Comparison of ENCODE assay signal across 1 cellular context in genomic region chr9:91207889-91208651, GRCh38.
A peak's percentile ranks its signal among the peaks of the same experiment; 100 is the strongest.
TF ChIP-seq lines count a peak whose summit lies in the region.

No MANE protein-coding gene starts in this region.

TF ChIP-seq in HepG2, 621 proteins besides CTCF, POLR2A, EP300 and RAD21 (continued from another document and continues in another):
- 0 out of 2 replicates have a peak, but pooled peaks have one; percentile 27 for TF ChIP-seq HOMEZ (CRISPR knock-in tag; IDR thresholded peaks at IDR 0.05; ENCODE audit: low read depth)
- peak; percentile 51; the same call in 1 of the 2 replicates for TF ChIP-seq MIXL1 (CRISPR knock-in tag; IDR thresholded peaks at IDR 0.05)
- no peak for TF ChIP-seq ZIK1 (CRISPR knock-in tag; IDR thresholded peaks at IDR 0.05; ENCODE audit: borderline replicate concordance, low read depth)
- no peak for TF ChIP-seq USF2 (IDR thresholded peaks at IDR 0.05; ENCODE audit: low read depth, low read length)
- TF ChIP-seq USF2 (CRISPR knock-in tag; IDR thresholded peaks at IDR 0.05; ENCODE audit: borderline replicate concordance): no peak
- TF ChIP-seq BRCA1 (CRISPR knock-in tag; IDR thresholded peaks at IDR 0.05): 0 out of 2 replicates have a peak, but pooled peaks have one; percentile 46
- no peak for TF ChIP-seq SOX6 (IDR thresholded peaks at IDR 0.05)
- TF ChIP-seq SOX6 (CRISPR knock-in tag; IDR thresholded peaks at IDR 0.05): peak; percentile 81
- no peak for TF ChIP-seq ZNF101 (CRISPR knock-in tag; IDR thresholded peaks at IDR 0.05; ENCODE audit: borderline replicate concordance, low read depth)
- TF ChIP-seq NR1H2 (CRISPR knock-in tag; IDR thresholded peaks at IDR 0.05; ENCODE audit: borderline replicate concordance, low read depth): no peak
- TF ChIP-seq ZFAT (CRISPR knock-in tag; conservative IDR thresholded peaks at IDR 0.05): no peak
- no peak for TF ChIP-seq NFYB (CRISPR knock-in tag; IDR thresholded peaks at IDR 0.05)
- no peak for TF ChIP-seq KAT2B (IDR thresholded peaks at IDR 0.05; ENCODE audit: borderline replicate concordance, low read depth, low read length)
- TF ChIP-seq PHF8 (CRISPR knock-in tag; IDR thresholded peaks at IDR 0.05): peak; percentile 32; the same call in 1 of the 2 replicates
- TF ChIP-seq MEIS2 (CRISPR knock-in tag; IDR thresholded peaks at IDR 0.05): no peak
- TF ChIP-seq SMC3 (IDR thresholded peaks at IDR 0.05; ENCODE audit: low read length): peak; percentile 28; the same call in 1 of the 2 replicates
- TF ChIP-seq, protein P1, sequence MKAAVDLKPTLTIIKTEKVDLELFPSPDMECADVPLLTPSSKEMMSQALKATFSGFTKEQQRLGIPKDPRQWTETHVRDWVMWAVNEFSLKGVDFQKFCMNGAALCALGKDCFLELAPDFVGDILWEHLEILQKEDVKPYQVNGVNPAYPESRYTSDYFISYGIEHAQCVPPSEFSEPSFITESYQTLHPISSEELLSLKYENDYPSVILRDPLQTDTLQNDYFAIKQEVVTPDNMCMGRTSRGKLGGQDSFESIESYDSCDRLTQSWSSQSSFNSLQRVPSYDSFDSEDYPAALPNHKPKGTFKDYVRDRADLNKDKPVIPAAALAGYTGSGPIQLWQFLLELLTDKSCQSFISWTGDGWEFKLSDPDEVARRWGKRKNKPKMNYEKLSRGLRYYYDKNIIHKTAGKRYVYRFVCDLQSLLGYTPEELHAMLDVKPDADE (CRISPR knock-in tag; IDR thresholded peaks at IDR 0.05): no peak
- TF ChIP-seq ZNF296 (CRISPR knock-in tag; conservative IDR thresholded peaks at IDR 0.05): no peak
- TF ChIP-seq RXRA (CRISPR knock-in tag; IDR thresholded peaks at IDR 0.05): peak; percentile 51; the same call in 1 of the 2 replicates
- TF ChIP-seq SAP130 (CRISPR knock-in tag; IDR thresholded peaks at IDR 0.05; ENCODE audit: low read depth): peak; percentile 51; the same call in 1 of the 2 replicates
- TF ChIP-seq IRF2 (CRISPR knock-in tag; IDR thresholded peaks at IDR 0.05): peak; percentile 95
- TF ChIP-seq, protein P2, sequence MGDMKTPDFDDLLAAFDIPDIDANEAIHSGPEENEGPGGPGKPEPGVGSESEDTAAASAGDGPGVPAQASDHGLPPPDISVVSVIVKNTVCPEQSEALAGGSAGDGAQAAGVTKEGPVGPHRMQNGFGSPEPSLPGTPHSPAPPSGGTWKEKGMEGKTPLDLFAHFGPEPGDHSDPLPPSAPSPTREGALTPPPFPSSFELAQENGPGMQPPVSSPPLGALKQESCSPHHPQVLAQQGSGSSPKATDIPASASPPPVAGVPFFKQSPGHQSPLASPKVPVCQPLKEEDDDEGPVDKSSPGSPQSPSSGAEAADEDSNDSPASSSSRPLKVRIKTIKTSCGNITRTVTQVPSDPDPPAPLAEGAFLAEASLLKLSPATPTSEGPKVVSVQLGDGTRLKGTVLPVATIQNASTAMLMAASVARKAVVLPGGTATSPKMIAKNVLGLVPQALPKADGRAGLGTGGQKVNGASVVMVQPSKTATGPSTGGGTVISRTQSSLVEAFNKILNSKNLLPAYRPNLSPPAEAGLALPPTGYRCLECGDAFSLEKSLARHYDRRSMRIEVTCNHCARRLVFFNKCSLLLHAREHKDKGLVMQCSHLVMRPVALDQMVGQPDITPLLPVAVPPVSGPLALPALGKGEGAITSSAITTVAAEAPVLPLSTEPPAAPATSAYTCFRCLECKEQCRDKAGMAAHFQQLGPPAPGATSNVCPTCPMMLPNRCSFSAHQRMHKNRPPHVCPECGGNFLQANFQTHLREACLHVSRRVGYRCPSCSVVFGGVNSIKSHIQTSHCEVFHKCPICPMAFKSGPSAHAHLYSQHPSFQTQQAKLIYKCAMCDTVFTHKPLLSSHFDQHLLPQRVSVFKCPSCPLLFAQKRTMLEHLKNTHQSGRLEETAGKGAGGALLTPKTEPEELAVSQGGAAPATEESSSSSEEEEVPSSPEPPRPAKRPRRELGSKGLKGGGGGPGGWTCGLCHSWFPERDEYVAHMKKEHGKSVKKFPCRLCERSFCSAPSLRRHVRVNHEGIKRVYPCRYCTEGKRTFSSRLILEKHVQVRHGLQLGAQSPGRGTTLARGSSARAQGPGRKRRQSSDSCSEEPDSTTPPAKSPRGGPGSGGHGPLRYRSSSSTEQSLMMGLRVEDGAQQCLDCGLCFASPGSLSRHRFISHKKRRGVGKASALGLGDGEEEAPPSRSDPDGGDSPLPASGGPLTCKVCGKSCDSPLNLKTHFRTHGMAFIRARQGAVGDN (CRISPR knock-in tag; IDR thresholded peaks at IDR 0.05): peak; percentile 62
- peak; percentile 61; the same call in 1 of the 2 replicates for TF ChIP-seq NCOR1 (IDR thresholded peaks at IDR 0.05; ENCODE audit: borderline replicate concordance, low read length)
- TF ChIP-seq KDM6A (CRISPR knock-in tag; IDR thresholded peaks at IDR 0.05; ENCODE audit: low read depth): 0 out of 2 replicates have a peak, but pooled peaks have one; percentile 26
- no peak for TF ChIP-seq ZFP37 (CRISPR knock-in tag; IDR thresholded peaks at IDR 0.05; ENCODE audit: borderline replicate concordance)
- TF ChIP-seq ZNF12 (CRISPR knock-in tag; IDR thresholded peaks at IDR 0.05): peak; percentile 19; the same call in 1 of the 2 replicates
- TF ChIP-seq ZNF331 (CRISPR knock-in tag; IDR thresholded peaks at IDR 0.05): peak; percentile 63; the same call in 1 of the 2 replicates
- TF ChIP-seq RXRB (CRISPR knock-in tag; IDR thresholded peaks at IDR 0.05; ENCODE audit: borderline replicate concordance): peak; percentile 72; the same call in 1 of the 2 replicates
- TF ChIP-seq NR2C2 (CRISPR knock-in tag; IDR thresholded peaks at IDR 0.05; ENCODE audit: borderline replicate concordance): peak; percentile 60; the same call in 1 of the 2 replicates
- TF ChIP-seq ZNF460 (CRISPR knock-in tag; IDR thresholded peaks at IDR 0.05; ENCODE audit: borderline replicate concordance): no peak
- TF ChIP-seq MEF2D (CRISPR knock-in tag; IDR thresholded peaks at IDR 0.05): peak; percentile 99
- no peak for TF ChIP-seq CREB1 (IDR thresholded peaks at IDR 0.05)
- TF ChIP-seq CREB1 (CRISPR knock-in tag; IDR thresholded peaks at IDR 0.05): peak; percentile 25; the same call in 1 of the 2 replicates
- 0 out of 2 replicates have a peak, but pooled peaks have one; percentile 2 for TF ChIP-seq RFXAP (CRISPR knock-in tag; IDR thresholded peaks at IDR 0.05; ENCODE audit: borderline replicate concordance)
- 0 out of 2 replicates have a peak, but pooled peaks have one; percentile 22 for TF ChIP-seq ZMYM4 (CRISPR knock-in tag; IDR thresholded peaks at IDR 0.05)
- TF ChIP-seq ARNT2 (CRISPR knock-in tag; IDR thresholded peaks at IDR 0.05; ENCODE audit: low read depth): 0 out of 2 replicates have a peak, but pooled peaks have one; percentile 51
- TF ChIP-seq ZBTB10 (CRISPR knock-in tag; IDR thresholded peaks at IDR 0.05; ENCODE audit: borderline replicate concordance): 0 out of 2 replicates have a peak, but pooled peaks have one; percentile 24
- TF ChIP-seq NCOA2 (CRISPR knock-in tag; IDR thresholded peaks at IDR 0.05): peak; percentile 86
- no peak for TF ChIP-seq LRRFIP1 (CRISPR knock-in tag; conservative IDR thresholded peaks at IDR 0.05)
- TF ChIP-seq DNMT3B (CRISPR knock-in tag; conservative IDR thresholded peaks at IDR 0.05): no peak
- TF ChIP-seq FOSL2 (CRISPR knock-in tag; IDR thresholded peaks at IDR 0.05): peak; percentile 75
- no peak for TF ChIP-seq ZNF616 (CRISPR knock-in tag; IDR thresholded peaks at IDR 0.05; ENCODE audit: low read depth)
- TF ChIP-seq, protein P3, sequence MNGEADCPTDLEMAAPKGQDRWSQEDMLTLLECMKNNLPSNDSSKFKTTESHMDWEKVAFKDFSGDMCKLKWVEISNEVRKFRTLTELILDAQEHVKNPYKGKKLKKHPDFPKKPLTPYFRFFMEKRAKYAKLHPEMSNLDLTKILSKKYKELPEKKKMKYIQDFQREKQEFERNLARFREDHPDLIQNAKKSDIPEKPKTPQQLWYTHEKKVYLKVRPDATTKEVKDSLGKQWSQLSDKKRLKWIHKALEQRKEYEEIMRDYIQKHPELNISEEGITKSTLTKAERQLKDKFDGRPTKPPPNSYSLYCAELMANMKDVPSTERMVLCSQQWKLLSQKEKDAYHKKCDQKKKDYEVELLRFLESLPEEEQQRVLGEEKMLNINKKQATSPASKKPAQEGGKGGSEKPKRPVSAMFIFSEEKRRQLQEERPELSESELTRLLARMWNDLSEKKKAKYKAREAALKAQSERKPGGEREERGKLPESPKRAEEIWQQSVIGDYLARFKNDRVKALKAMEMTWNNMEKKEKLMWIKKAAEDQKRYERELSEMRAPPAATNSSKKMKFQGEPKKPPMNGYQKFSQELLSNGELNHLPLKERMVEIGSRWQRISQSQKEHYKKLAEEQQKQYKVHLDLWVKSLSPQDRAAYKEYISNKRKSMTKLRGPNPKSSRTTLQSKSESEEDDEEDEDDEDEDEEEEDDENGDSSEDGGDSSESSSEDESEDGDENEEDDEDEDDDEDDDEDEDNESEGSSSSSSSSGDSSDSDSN (CRISPR knock-in tag; IDR thresholded peaks at IDR 0.05): 0 out of 2 replicates have a peak, but pooled peaks have one; percentile 40
- 0 out of 2 replicates have a peak, but pooled peaks have one; percentile 18 for TF ChIP-seq MAFF (IDR thresholded peaks at IDR 0.05; ENCODE audit: low read depth, low read length)
- TF ChIP-seq KAT8 (CRISPR knock-in tag; IDR thresholded peaks at IDR 0.05): peak; percentile 15; the same call in 1 of the 2 replicates
- TF ChIP-seq, protein P4, sequence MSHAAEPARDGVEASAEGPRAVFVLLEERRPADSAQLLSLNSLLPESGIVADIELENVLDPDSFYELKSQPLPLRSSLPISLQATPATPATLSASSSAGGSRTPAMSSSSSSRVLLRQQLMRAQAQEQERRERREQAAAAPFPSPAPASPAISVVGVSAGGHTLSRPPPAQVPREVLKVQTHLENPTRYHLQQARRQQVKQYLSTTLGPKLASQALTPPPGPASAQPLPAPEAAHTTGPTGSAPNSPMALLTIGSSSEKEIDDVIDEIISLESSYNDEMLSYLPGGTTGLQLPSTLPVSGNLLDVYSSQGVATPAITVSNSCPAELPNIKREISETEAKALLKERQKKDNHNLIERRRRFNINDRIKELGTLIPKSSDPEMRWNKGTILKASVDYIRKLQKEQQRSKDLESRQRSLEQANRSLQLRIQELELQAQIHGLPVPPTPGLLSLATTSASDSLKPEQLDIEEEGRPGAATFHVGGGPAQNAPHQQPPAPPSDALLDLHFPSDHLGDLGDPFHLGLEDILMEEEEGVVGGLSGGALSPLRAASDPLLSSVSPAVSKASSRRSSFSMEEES (CRISPR knock-in tag; IDR thresholded peaks at IDR 0.05): peak; percentile 58
- TF ChIP-seq HNRNPL (IDR thresholded peaks at IDR 0.05; ENCODE audit: low read depth, low read length): no peak
- TF ChIP-seq KMT2A (CRISPR knock-in tag; IDR thresholded peaks at IDR 0.05): 0 out of 2 replicates have a peak, but pooled peaks have one; percentile 32
